18 cellular contexts compared by ENCODE assay signal in genomic region chr2:223467194-223467593, GRCh38.
"Had no signal": no experiment of that assay in that cellular context is flagged by ENCODE, and none has a peak within 500 bp of the region (broad histone marks: within the 10 kb centered on the region; RNA-seq: fewer than 3 reads in every experiment).

No MANE protein-coding gene starts in this region.

- H3K27ac Mint-ChIP-seq: immature natural killer cell, naive B cell, neural progenitor cell, progenitor cell of endocrine pancreas had no signal

- H3K27me3 Mint-ChIP-seq: progenitor cell of endocrine pancreas had no signal

- H3K9me3 Mint-ChIP-seq: activated T-cell treated with anti-CD3 and anti-CD28 coated beads, Interleukin-2, amount 50 U/mL, for 4 hours had no signal

- H2AFZ ChIP-seq: neural progenitor cell had no signal

- DNase-seq: activated CD4-positive, alpha-beta T cell treated with anti-CD3 and anti-CD28 coated beads, Interleukin-2, amount 50 U/mL, for 1 hour; activated CD4-positive, CD25-positive, alpha-beta regulatory T cell treated with anti-CD3 and anti-CD28 coated beads, Interleukin-2, amount 50 U/mL, for 72 hours; activated CD8-positive, alpha-beta memory T cell treated with anti-CD3 and anti-CD28 coated beads, Interleukin-2, amount 50 U/mL, for 4 hours; activated effector memory CD4-positive, alpha-beta T cell treated with Interleukin-2 at 50 U/mL for 16 hours; activated naive CD4-positive, alpha-beta T cell treated with anti-CD3 and anti-CD28 coated beads, Interleukin-2, amount 50 U/mL, for 16 hours; activated T-cell treated with anti-CD3 and anti-CD28 coated beads, Interleukin-2, amount 50 U/mL, for 4 hours; effector CD4-positive, alpha-beta T cell; immature natural killer cell; left ventricle myocardium superior; naive B cell; stimulated activated naive CD4-positive, alpha-beta T cell treated with Interleukin-2 at 50 U/mL for 16 hours had no signal

- H3K36me3 ChIP-seq: ascending aorta, neural progenitor cell, tibial nerve had no signal

- H3K4me2 ChIP-seq: neural progenitor cell had no signal

- H3K4me1 ChIP-seq: neural progenitor cell had no signal

- H3K27me3 ChIP-seq: ascending aorta, neural progenitor cell, tibial nerve had no signal

- H3K4me1 Mint-ChIP-seq: immature natural killer cell, naive B cell, neural progenitor cell had no signal

- H3K9me3 ChIP-seq: ascending aorta, tibial nerve had no signal

- H3K27ac ChIP-seq: neural progenitor cell, tibial nerve, VCaP had no signal

- H3K36me3 Mint-ChIP-seq: immature natural killer cell, naive B cell, neural progenitor cell had no signal

- H3K9ac ChIP-seq: neural progenitor cell had no signal

- H3K4me3 ChIP-seq: ascending aorta, neural progenitor cell, tibial nerve had no signal

- FAIRE-seq: urothelium cell line had no signal

- ATAC-seq: activated T-cell treated with anti-CD3 and anti-CD28 coated beads, Interleukin-2, amount 50 U/mL, for 4 hours; esophagus mucosa; left ventricle myocardium superior had no signal

- H3K4me3 Mint-ChIP-seq: activated T-cell treated with anti-CD3 and anti-CD28 coated beads, Interleukin-2, amount 50 U/mL, for 4 hours; immature natural killer cell; neural progenitor cell had no signal
